12 cellular contexts compared by ENCODE assay signal in the genomic region with DNA sequence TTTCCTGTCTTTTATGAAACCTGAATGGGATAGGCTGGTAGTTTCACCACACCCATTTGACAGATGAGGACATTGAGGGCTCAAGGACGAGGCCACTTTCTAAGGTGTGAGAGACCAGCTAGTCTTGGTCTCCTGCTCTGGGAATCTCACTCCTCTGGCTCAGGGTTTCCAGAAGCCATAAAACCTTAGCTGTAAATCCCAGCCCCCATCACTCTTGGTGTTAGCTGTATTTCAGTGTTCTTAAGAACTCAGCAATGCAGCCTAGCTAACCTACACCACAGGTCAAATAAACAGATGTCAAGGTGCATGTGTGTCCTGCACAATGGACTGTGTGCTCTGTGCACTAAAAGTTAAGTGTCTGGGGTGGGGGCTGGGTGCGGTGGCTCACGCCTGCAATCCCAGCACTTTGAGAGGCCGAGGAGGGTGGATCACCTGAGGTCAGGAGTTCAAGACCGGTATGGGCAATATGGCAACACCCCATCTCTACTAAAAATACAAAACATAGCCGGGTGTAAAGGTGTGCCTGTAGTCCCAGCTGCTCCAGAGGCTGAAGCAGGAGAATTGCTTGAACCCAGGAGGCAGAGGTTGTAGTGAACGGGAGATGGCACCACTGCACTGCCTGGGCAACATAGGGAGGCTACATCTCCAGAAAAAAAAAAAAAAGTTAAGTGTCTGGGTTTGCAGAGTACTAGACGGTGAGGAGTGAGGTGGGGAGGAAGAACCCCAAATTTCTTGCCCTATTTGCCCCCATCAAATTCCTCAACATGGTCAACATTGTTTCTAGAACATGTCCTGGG. TPM values are rescaled to one million over a fixed set of nuclear protein-coding genes. Genes with fewer than 3 reads are reported as not detected.
A peak's percentile ranks its signal among the peaks of the same experiment; 100 is the strongest.
DNase-seq lines count a peak whose midpoint lies in the region; ATAC-seq and TF ChIP-seq lines count a peak whose summit lies in the region.
"Had no signal": no experiment of that assay in that cellular context is flagged by ENCODE, and none has a peak within 500 bp of the region (broad histone marks: within the 10 kb centered on the region; RNA-seq: fewer than 3 reads in every experiment).

No MANE protein-coding gene starts in this region.

- H3K36me3 ChIP-seq in neural cell (ENCODE audit: insufficient read depth, low read length): no peaks in the 10 kb centered on the region
- H3K36me3 ChIP-seq: upper lobe of right lung had no signal

- no peak overlapping the region for H2AFZ ChIP-seq in neural cell (ENCODE audit: low read depth, low read length)

- no peaks in the 10 kb centered on the region for H3K9me2 ChIP-seq in neural cell (ENCODE audit: insufficient read depth, low read length)

- no peak for TF ChIP-seq RAD21 in neural cell (conservative IDR thresholded peaks at IDR 0.05)

- no peaks in the 10 kb centered on the region for H3K9me3 ChIP-seq in neural cell (ENCODE audit: low read length)
- H3K9me3 ChIP-seq: upper lobe of right lung had no signal

- H3K4me3 ChIP-seq in epithelial cell of proximal tubule (ENCODE audit: low read depth, low read length) (no peak overlapping the region), neural cell (ENCODE audit: low read length) (peak overlapping the region; percentile 48)
- H3K4me3 ChIP-seq: upper lobe of right lung had no signal

- no peak for ATAC-seq in HG03439 (IDR thresholded peaks at IDR 0.05; ENCODE audit: unreplicated experiment)
- ATAC-seq: upper lobe of right lung had no signal

- H3K79me2 ChIP-seq in neural cell (replicated peaks; ENCODE audit: insufficient read depth, low read length): no peaks in the 10 kb centered on the region

- no peak overlapping the region for H3K4me2 ChIP-seq in neural cell (ENCODE audit: low read length)

- no peaks in the 10 kb centered on the region for H3F3A ChIP-seq in neural cell (ENCODE audit: insufficient read depth, low read length, poor library complexity, severe bottlenecking)

- no peaks in the 10 kb centered on the region for H4K20me1 ChIP-seq in neural cell (ENCODE audit: insufficient read depth)

- no peak overlapping the region for H3K27ac ChIP-seq in neural cell (ENCODE audit: low read length)
- H3K27ac ChIP-seq: dorsolateral prefrontal cortex, upper lobe of right lung had no signal

- TF ChIP-seq CTCF in epithelial cell of proximal tubule (conservative IDR thresholded peaks at IDR 0.05; ENCODE audit: low read depth, low read length) (peak; percentile 28), neural cell (IDR thresholded peaks at IDR 0.05; ENCODE audit: poor library complexity, severe bottlenecking) (no peak)

- H3K9ac ChIP-seq in neural cell (ENCODE audit: low read length): no peak overlapping the region

- DNase-seq in Daoy (ENCODE audit: low read depth) (peak; percentile 76), NCI-H460 (ENCODE audit: extremely low read depth, low read depth) (peak; percentile 21), epithelial cell of proximal tubule (ENCODE audit: low read depth) (no peak), islet precursor cell (no peak), NCI-H2107 (lab: John Stamatoyannopoulos, UW) (no peak)
- DNase-seq in stimulated activated CD4-positive, alpha-beta T cell treated with anti-CD3 and anti-CD28 coated beads, Interleukin-2, amount 100 ng/mL, for 48 hours: no peak
- DNase-seq: NCI-H2081 treated with DMSO at 0.1 percent for 48 hours, upper lobe of right lung had no signal

- no peak for TF ChIP-seq EP300 in neural cell (conservative IDR thresholded peaks at IDR 0.05; ENCODE audit: poor library complexity, severe bottlenecking)

- peaks cover 34% of the 10 kb centered on the region for H3K27me3 ChIP-seq in neural cell (ENCODE audit: insufficient read depth, low read depth, low read length)

TF ChIP-seq in neural cell, 6 proteins besides CTCF, POLR2A, EP300 and RAD21:
- TF ChIP-seq EZH2 (IDR thresholded peaks at IDR 0.05; ENCODE audit: borderline replicate concordance, insufficient read depth, low read length, poor library complexity, severe bottlenecking) (no peak), SMC3 (conservative IDR thresholded peaks at IDR 0.05; ENCODE audit: poor library complexity) (no peak), POLR2AphosphoS5 (IDR thresholded peaks at IDR 0.05) (no peak)
- TF ChIP-seq, protein P1, sequence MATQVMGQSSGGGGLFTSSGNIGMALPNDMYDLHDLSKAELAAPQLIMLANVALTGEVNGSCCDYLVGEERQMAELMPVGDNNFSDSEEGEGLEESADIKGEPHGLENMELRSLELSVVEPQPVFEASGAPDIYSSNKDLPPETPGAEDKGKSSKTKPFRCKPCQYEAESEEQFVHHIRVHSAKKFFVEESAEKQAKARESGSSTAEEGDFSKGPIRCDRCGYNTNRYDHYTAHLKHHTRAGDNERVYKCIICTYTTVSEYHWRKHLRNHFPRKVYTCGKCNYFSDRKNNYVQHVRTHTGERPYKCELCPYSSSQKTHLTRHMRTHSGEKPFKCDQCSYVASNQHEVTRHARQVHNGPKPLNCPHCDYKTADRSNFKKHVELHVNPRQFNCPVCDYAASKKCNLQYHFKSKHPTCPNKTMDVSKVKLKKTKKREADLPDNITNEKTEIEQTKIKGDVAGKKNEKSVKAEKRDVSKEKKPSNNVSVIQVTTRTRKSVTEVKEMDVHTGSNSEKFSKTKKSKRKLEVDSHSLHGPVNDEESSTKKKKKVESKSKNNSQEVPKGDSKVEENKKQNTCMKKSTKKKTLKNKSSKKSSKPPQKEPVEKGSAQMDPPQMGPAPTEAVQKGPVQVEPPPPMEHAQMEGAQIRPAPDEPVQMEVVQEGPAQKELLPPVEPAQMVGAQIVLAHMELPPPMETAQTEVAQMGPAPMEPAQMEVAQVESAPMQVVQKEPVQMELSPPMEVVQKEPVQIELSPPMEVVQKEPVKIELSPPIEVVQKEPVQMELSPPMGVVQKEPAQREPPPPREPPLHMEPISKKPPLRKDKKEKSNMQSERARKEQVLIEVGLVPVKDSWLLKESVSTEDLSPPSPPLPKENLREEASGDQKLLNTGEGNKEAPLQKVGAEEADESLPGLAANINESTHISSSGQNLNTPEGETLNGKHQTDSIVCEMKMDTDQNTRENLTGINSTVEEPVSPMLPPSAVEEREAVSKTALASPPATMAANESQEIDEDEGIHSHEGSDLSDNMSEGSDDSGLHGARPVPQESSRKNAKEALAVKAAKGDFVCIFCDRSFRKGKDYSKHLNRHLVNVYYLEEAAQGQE (IDR thresholded peaks at IDR 0.05; ENCODE audit: borderline replicate concordance): no peak

RNA-seq across cellular contexts. Expression of a gene that starts 0.5 kb away (rescaled TPM):
- total RNA-seq in Daoy (2014; rRNA removed; shearing (Covaris generic)): not detected in 2 replicates
- not detected in 2 replicates for total RNA-seq in NCI-H460 (2014; rRNA removed; shearing (Covaris generic))
- polyA plus RNA-seq in NCI-H460 (2014; cell fraction: nucleus; rRNA removed): not detected in 2 replicates
- not detected in 2 replicates for total RNA-seq in epithelial cell of proximal tubule
- polyA plus RNA-seq in neural cell: not detected in 2 replicates
- polyA minus RNA-seq in neural cell: not detected in 2 replicates
- total RNA-seq: mononuclear cell, upper lobe of right lung had no signal

RNA-seq across cellular contexts. Expression of a gene that starts 13.7 kb away (rescaled TPM):
- not detected in 2 replicates for total RNA-seq in Daoy (2014; rRNA removed; shearing (Covaris generic))
- not detected in 2 replicates for total RNA-seq in NCI-H460 (2014; rRNA removed; shearing (Covaris generic))
- polyA plus RNA-seq in NCI-H460 (2014; cell fraction: nucleus; rRNA removed): not detected in 2 replicates
- not detected in 2 replicates for total RNA-seq in epithelial cell of proximal tubule
- not detected in 2 replicates for polyA plus RNA-seq in neural cell
- not detected in 2 replicates for polyA minus RNA-seq in neural cell
- total RNA-seq: dorsolateral prefrontal cortex, mononuclear cell, upper lobe of right lung had no signal

RNA-seq across cellular contexts. Expression of a gene that starts 13.8 kb away (rescaled TPM):
- total RNA-seq in Daoy (2014; rRNA removed; shearing (Covaris generic)): 146 and 197 TPM in 2 replicates
- total RNA-seq in NCI-H460 (2014; rRNA removed; shearing (Covaris generic)): 45.7 and 50.1 TPM in 2 replicates
- polyA plus RNA-seq in NCI-H460 (2014; cell fraction: nucleus; rRNA removed): 75.2 and 76.6 TPM in 2 replicates
- 42.7 and 79.3 TPM in 2 replicates for total RNA-seq in epithelial cell of proximal tubule
- polyA plus RNA-seq in neural cell: 92.1 and 104 TPM in 2 replicates
- polyA minus RNA-seq in neural cell: 39.0 and 50.6 TPM in 2 replicates

RNA-seq across cellular contexts. Expression of a gene that starts 25.7 kb away (rescaled TPM):
- total RNA-seq in Daoy (2014; rRNA removed; shearing (Covaris generic)): 12.0 and 27.3 TPM in 2 replicates
- total RNA-seq in NCI-H460 (2014; rRNA removed; shearing (Covaris generic)): 15.7 and 17.2 TPM in 2 replicates
- 109 and 115 TPM in 2 replicates for polyA plus RNA-seq in NCI-H460 (2014; cell fraction: nucleus; rRNA removed)
- total RNA-seq in epithelial cell of proximal tubule: 8.5 and 14.1 TPM in 2 replicates
- 28.3 and 33.5 TPM in 2 replicates for polyA plus RNA-seq in neural cell
- polyA minus RNA-seq in neural cell: 34.7 and 39.9 TPM in 2 replicates

RNA-seq across cellular contexts. Expression of a gene that starts 46.2 kb away (rescaled TPM):
- total RNA-seq in Daoy (2014; rRNA removed; shearing (Covaris generic)): 58.9 and 77.1 TPM in 2 replicates
- total RNA-seq in NCI-H460 (2014; rRNA removed; shearing (Covaris generic)): 88.0 and 96.4 TPM in 2 replicates
- polyA plus RNA-seq in NCI-H460 (2014; cell fraction: nucleus; rRNA removed): 136 and 197 TPM in 2 replicates
- 245 and 295 TPM in 2 replicates for total RNA-seq in epithelial cell of proximal tubule
- 279 and 284 TPM in 2 replicates for polyA plus RNA-seq in neural cell
- 134 and 138 TPM in 2 replicates for polyA minus RNA-seq in neural cell

Comparison
In these comparisons a context has a peak if more than half of its experiments do, and no peak if none do; other contexts are left out.
1. DNase-seq: peak in Daoy (single experiment) and NCI-H460 (single experiment); none in epithelial cell of proximal tubule (single experiment), stimulated activated CD4-positive, alpha-beta T cell treated with anti-CD3 and anti-CD28 coated beads, Interleukin-2, amount 100 ng/mL, for 48 hours (0 of 2), islet precursor cell (single experiment) and NCI-H2107 (single experiment).